1 cellular context compared by ENCODE assay signal in the genomic region with DNA sequence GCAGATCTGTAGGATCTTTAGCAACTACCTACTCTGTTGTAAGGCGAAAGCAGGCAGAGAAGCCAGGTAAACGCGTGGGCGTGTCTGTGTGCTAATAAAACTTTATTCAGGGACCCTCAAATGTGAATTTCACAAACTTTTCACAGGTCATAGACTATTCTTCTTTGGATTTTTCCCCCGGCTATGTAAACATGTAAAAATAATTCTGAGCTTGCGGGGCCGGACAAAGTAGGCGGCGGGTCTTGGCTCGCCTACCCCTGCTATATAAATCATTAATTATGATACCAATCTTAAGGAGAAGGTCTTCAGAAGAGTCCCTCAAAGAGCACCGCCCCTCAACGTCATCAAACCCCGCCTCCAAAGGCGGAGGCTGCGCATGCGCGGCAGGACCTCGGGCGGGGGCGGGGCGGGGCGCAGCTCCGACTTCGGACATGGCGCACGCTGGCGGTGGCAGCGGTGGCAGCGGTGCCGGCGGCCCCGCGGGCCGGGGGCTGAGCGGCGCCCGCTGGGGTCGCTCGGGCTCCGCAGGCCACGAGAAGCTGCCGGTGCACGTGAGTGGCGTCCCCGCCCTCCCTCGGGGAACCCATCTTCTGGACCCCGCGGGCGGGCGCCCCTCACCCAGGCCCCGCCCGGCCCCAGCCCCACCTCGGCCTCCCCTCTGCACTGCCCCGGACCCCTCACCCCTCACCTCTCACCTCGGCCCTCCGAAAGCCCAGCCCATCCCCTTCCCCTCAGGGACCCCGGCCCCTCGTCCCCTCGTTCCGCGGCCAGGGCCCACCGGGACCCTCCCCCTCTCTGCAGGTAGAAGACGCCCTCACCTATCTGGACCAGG.
TF ChIP-seq lines count a peak whose summit lies in the region.

A gene with protein sequence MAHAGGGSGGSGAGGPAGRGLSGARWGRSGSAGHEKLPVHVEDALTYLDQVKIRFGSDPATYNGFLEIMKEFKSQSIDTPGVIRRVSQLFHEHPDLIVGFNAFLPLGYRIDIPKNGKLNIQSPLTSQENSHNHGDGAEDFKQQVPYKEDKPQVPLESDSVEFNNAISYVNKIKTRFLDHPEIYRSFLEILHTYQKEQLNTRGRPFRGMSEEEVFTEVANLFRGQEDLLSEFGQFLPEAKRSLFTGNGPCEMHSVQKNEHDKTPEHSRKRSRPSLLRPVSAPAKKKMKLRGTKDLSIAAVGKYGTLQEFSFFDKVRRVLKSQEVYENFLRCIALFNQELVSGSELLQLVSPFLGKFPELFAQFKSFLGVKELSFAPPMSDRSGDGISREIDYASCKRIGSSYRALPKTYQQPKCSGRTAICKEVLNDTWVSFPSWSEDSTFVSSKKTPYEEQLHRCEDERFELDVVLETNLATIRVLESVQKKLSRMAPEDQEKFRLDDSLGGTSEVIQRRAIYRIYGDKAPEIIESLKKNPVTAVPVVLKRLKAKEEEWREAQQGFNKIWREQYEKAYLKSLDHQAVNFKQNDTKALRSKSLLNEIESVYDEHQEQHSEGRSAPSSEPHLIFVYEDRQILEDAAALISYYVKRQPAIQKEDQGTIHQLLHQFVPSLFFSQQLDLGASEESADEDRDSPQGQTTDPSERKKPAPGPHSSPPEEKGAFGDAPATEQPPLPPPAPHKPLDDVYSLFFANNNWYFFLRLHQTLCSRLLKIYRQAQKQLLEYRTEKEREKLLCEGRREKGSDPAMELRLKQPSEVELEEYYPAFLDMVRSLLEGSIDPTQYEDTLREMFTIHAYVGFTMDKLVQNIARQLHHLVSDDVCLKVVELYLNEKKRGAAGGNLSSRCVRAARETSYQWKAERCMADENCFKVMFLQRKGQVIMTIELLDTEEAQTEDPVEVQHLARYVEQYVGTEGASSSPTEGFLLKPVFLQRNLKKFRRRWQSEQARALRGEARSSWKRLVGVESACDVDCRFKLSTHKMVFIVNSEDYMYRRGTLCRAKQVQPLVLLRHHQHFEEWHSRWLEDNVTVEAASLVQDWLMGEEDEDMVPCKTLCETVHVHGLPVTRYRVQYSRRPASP (plus strand): TSS at position 409 of the 832 bp plus-strand sequence. CDS start 23 bp downstream, at position 432.

TF ChIP-seq in IMR-90, 13 proteins besides CTCF, POLR2A, EP300 and RAD21:
- TF ChIP-seq MAFK (IDR thresholded peaks at IDR 0.05; ENCODE audit: low read depth, low read length): no peak
- TF ChIP-seq MAZ (IDR thresholded peaks at IDR 0.05; ENCODE audit: borderline replicate concordance, low read depth, low read length): peak; percentile 81; the same call in 1 of the 2 replicates
- TF ChIP-seq RCOR1 (IDR thresholded peaks at IDR 0.05; ENCODE audit: insufficient replicate concordance, low read length): no peak
- peak; percentile 90; the same call in 1 of the 2 replicates for TF ChIP-seq MXI1 (IDR thresholded peaks at IDR 0.05; ENCODE audit: borderline replicate concordance, low read depth, low read length)
- TF ChIP-seq BHLHE40 (IDR thresholded peaks at IDR 0.05; ENCODE audit: low read depth, low read length): no peak
- no peak for TF ChIP-seq NFE2L2 (IDR thresholded peaks at IDR 0.05; ENCODE audit: low read depth, low read length)
